In the genomic region with DNA sequence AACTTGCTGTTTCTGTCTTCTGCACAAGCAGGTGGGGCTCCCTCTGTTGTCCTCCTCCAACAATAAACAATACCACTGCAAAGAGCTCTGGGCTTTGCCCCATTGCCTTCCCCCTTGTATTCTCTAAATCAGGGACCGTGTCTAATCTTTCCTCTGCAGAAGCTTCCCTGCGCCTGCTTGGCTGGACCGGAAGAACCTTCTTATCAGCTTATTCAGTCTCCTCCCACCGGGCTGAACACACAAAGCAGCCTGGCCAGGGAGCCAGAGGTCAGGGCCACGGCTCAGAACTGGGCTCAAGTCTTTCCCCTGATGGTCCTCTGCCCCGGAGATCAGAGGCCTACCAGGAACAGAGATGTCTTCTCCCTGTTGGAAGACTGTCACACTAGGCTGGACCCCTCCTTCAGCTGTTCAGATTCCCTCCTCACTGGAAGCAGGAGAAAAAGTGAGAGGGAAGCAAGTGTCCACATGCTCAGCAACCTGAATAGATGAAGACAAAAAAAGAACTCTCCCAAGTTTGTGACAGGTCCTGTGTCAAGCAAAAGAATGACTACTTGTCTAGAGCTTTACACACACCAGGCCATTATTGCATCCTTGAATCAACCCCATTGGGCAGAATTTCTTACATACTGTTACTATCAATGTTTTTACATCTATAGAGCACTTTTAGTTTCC, we compare ENCODE assay signal across 1 cellular context.
TF ChIP-seq lines count a peak whose summit lies in the region.

No MANE protein-coding gene starts in this region.

TF ChIP-seq in HepG2, 621 proteins besides CTCF, POLR2A, EP300 and RAD21 (continued from another document and continues in another):
- TF ChIP-seq, protein P1, sequence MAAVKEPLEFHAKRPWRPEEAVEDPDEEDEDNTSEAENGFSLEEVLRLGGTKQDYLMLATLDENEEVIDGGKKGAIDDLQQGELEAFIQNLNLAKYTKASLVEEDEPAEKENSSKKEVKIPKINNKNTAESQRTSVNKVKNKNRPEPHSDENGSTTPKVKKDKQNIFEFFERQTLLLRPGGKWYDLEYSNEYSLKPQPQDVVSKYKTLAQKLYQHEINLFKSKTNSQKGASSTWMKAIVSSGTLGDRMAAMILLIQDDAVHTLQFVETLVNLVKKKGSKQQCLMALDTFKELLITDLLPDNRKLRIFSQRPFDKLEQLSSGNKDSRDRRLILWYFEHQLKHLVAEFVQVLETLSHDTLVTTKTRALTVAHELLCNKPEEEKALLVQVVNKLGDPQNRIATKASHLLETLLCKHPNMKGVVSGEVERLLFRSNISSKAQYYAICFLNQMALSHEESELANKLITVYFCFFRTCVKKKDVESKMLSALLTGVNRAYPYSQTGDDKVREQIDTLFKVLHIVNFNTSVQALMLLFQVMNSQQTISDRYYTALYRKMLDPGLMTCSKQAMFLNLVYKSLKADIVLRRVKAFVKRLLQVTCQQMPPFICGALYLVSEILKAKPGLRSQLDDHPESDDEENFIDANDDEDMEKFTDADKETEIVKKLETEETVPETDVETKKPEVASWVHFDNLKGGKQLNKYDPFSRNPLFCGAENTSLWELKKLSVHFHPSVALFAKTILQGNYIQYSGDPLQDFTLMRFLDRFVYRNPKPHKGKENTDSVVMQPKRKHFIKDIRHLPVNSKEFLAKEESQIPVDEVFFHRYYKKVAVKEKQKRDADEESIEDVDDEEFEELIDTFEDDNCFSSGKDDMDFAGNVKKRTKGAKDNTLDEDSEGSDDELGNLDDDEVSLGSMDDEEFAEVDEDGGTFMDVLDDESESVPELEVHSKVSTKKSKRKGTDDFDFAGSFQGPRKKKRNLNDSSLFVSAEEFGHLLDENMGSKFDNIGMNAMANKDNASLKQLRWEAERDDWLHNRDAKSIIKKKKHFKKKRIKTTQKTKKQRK (IDR thresholded peaks at IDR 0.05; ENCODE audit: low read length), result no peak
- TF ChIP-seq ZNF451 (CRISPR knock-in tag; IDR thresholded peaks at IDR 0.05) (no peak), ZNF121 (CRISPR knock-in tag; IDR thresholded peaks at IDR 0.05) (peak; percentile 37; the same call in 1 of the 2 replicates), ZBTB3 (CRISPR knock-in tag; IDR thresholded peaks at IDR 0.05; ENCODE audit: borderline replicate concordance, low read depth) (no peak; the same call in 1 of the 2 replicates), AKNA (CRISPR knock-in tag; IDR thresholded peaks at IDR 0.05; ENCODE audit: borderline replicate concordance) (no peak), AFF4 (CRISPR knock-in tag; IDR thresholded peaks at IDR 0.05) (no peak), ZFP62 (CRISPR knock-in tag; IDR thresholded peaks at IDR 0.05) (no peak), ZNF17 (CRISPR knock-in tag; IDR thresholded peaks at IDR 0.05) (no peak), FOXK1 (CRISPR knock-in tag; IDR thresholded peaks at IDR 0.05; ENCODE audit: borderline replicate concordance, low read depth) (peak; percentile 22; the same call in 1 of the 2 replicates), ZNF580 (CRISPR knock-in tag; IDR thresholded peaks at IDR 0.05; ENCODE audit: borderline replicate concordance, low read depth) (no peak), KIAA2018 (CRISPR knock-in tag; IDR thresholded peaks at IDR 0.05; ENCODE audit: borderline replicate concordance) (no peak), KLF13 (CRISPR knock-in tag; IDR thresholded peaks at IDR 0.05) (no peak)
- TF ChIP-seq, protein P2, sequence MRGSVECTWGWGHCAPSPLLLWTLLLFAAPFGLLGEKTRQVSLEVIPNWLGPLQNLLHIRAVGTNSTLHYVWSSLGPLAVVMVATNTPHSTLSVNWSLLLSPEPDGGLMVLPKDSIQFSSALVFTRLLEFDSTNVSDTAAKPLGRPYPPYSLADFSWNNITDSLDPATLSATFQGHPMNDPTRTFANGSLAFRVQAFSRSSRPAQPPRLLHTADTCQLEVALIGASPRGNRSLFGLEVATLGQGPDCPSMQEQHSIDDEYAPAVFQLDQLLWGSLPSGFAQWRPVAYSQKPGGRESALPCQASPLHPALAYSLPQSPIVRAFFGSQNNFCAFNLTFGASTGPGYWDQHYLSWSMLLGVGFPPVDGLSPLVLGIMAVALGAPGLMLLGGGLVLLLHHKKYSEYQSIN (CRISPR knock-in tag; IDR thresholded peaks at IDR 0.05; ENCODE audit: borderline replicate concordance), result no peak
- TF ChIP-seq, protein P3, sequence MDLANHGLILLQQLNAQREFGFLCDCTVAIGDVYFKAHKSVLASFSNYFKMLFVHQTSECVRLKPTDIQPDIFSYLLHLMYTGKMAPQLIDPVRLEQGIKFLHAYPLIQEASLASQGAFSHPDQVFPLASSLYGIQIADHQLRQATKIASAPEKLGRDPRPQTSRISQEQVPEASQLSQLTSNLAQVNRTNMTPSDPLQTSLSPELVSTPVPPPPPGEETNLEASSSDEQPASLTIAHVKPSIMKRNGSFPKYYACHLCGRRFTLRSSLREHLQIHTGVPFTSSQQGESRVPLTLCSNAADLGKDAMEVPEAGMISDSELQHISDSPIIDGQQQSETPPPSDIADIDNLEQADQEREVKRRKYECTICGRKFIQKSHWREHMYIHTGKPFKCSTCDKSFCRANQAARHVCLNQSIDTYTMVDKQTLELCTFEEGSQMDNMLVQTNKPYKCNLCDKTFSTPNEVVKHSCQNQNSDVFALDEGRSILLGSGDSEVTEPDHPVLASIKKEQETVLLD (CRISPR knock-in tag; IDR thresholded peaks at IDR 0.05; ENCODE audit: low read depth), result no peak
